Comparison of ENCODE assay signal across 8 cellular contexts in genomic region chr2:38750793-38751042, GRCh38. TPM values are rescaled to one million over a fixed set of nuclear protein-coding genes. Genes with fewer than 3 reads are reported as not detected.
DNase-seq lines count a peak whose midpoint lies in the region; ATAC-seq and TF ChIP-seq lines count a peak whose summit lies in the region.

No MANE protein-coding gene starts in this region.

- H3K79me2 ChIP-seq in KMS-11 (ENCODE audit: insufficient read depth, low read depth) = peaks cover 55% of the 10 kb centered on the region

- DNase-seq in DMS114 treated with DMSO at 0.1 percent for 48 hours (lab: John Stamatoyannopoulos, UW; ENCODE audit: unreplicated experiment) (peak; percentile 51), T-helper 17 cell (peak in 2 of 3 donors; percentile 59 to 67), body of pancreas (peak; percentile 59 to 70 (median 62)), immature natural killer cell (no peak)
- DNase-seq in stimulated activated CD4-positive, alpha-beta T cell treated with anti-CD3 and anti-CD28 coated beads, Interleukin-12 subunit alpha, Interleukin-12 subunit beta, amount 100 ng/mL, for 4 hours = peak; percentile 69

- H3K4me1 Mint-ChIP-seq in T-helper 17 cell = peaks cover 52% of the 10 kb centered on the region
- H3K4me1 Mint-ChIP-seq in immature natural killer cell = peaks cover 59 to 78% of the 10 kb centered on the region in 2 donors

- WGBS in body of pancreas, 2 donors = 0 to 1% methylated on average over 9 to 21 of the region's 21 CpGs

- H3K36me3 Mint-ChIP-seq in T-helper 17 cell (ENCODE audit: low read depth) = peaks cover 14% of the 10 kb centered on the region
- peaks cover 17 to 47% (median 46%) of the 10 kb centered on the region in 3 donors for H3K36me3 Mint-ChIP-seq in immature natural killer cell

- H3K27me3 Mint-ChIP-seq in T-helper 17 cell (peaks cover 5% of the 10 kb centered on the region), immature natural killer cell (ENCODE audit: low read depth in 3 of 3) (peaks cover 23 to 37% (median 34%) of the 10 kb centered on the region in 3 donors)

- H3K4me2 ChIP-seq in KMS-11 = peak overlapping the region; percentile 87

- peaks cover 0 to 4% (median 0%) of the 10 kb centered on the region in 6 donors for H3K9me3 Mint-ChIP-seq in immature natural killer cell

- no peak for TF ChIP-seq POLR2A in body of pancreas (IDR thresholded peaks at IDR 0.05)

- H3K27ac Mint-ChIP-seq in T-helper 17 cell (peak overlapping the region; percentile 98), immature natural killer cell (peak overlapping the region; percentile 98 to 100 (median 98))

- peak; percentile 25 for ATAC-seq in GM21576 (IDR thresholded peaks at IDR 0.05; ENCODE audit: unreplicated experiment)
- peak; percentile 59 for ATAC-seq in T-helper 17 cell
- ATAC-seq in body of pancreas = peak; percentile 65
- ATAC-seq in GM18873 (IDR thresholded peaks at IDR 0.05; ENCODE audit: low FRiP score, unreplicated experiment) = no peak

- H3K9me3 ChIP-seq in T-helper 17 cell (ENCODE audit: control insufficient read depth, low read length, poor library complexity, severe bottlenecking) (peaks cover 5% of the 10 kb centered on the region), body of pancreas (no peaks in the 10 kb centered on the region)

- peaks cover 43% of the 10 kb centered on the region for H4K20me1 ChIP-seq in KMS-11 (ENCODE audit: insufficient read depth)

- H3K27ac ChIP-seq in KMS-11 = peak overlapping the region; percentile 97
- peak overlapping the region; percentile 92 to 99 (median 96) for H3K27ac ChIP-seq in body of pancreas

- H3K36me3 ChIP-seq in KMS-11 (ENCODE audit: insufficient read depth) (peaks cover 44% of the 10 kb centered on the region; the same call in 1 of the 2 replicates), body of pancreas (replicated peaks in 1 of 2; ENCODE audit: insufficient read depth in 1 of 2, low read depth in 2 of 2) (peaks cover 0 to 14% of the 10 kb centered on the region in 2 donors)

- H3K4me3 ChIP-seq in KMS-11 (IDR thresholded peaks at IDR 0.05; ENCODE audit: insufficient read depth, low read depth, low read length) (peak overlapping the region; percentile 56), body of pancreas (peak overlapping the region; percentile 68 to 94)

- no peaks in the 10 kb centered on the region for H3K27me3 ChIP-seq in KMS-11 (ENCODE audit: insufficient read depth, low read depth)
- no peaks in the 10 kb centered on the region for H3K27me3 ChIP-seq in body of pancreas

- H3K9ac ChIP-seq in KMS-11 = peak overlapping the region; percentile 100

- no peak overlapping the region for H2AFZ ChIP-seq in KMS-11 (ENCODE audit: low read depth)

- no peak for TF ChIP-seq CTCF in KMS-11 (conservative IDR thresholded peaks at IDR 0.05; ENCODE audit: low read depth, low read length)
- no peak for TF ChIP-seq CTCF in body of pancreas (IDR thresholded peaks at IDR 0.05)

- peaks cover 61% of the 10 kb centered on the region for H3K4me1 ChIP-seq in KMS-11 (ENCODE audit: low read depth, poor library complexity, severe bottlenecking)
- peaks cover 43% of the 10 kb centered on the region for H3K4me1 ChIP-seq in body of pancreas

- intact Hi-C loops in body of pancreas (cut with DNase I) = no loop called here

- H3K4me3 Mint-ChIP-seq in T-helper 17 cell (peak overlapping the region; percentile 95), immature natural killer cell (peak overlapping the region; percentile 98 to 100 (median 99))

RNA-seq across cellular contexts. Expression of gene SRSF7, which starts 0.4 kb away (rescaled TPM):
- total RNA-seq in T-helper 17 cell = 100 to 1,000 TPM; 558 to 772 TPM
- total RNA-seq in body of pancreas = 10 to 100 TPM; 55.8 to 68.2 TPM
- polyA plus RNA-seq in immature natural killer cell = 100 to 1,000 TPM; 171 to 209 (median 203) TPM

RNA-seq across cellular contexts. Expression of gene GEMIN6, which starts 27.3 kb away (rescaled TPM):
- 1 to 10 TPM; 3.2 to 4.3 TPM for total RNA-seq in T-helper 17 cell
- total RNA-seq in body of pancreas = 1 to 10 TPM in 1 of 2 donors, under 1 TPM in 1; 0.33 to 1.8 TPM
- 10 to 100 TPM in 1 of 3 donors, 1 to 10 TPM in 2; 5.8 to 13.6 (median 7.9) TPM for polyA plus RNA-seq in immature natural killer cell

Comparison
In these comparisons a context has a peak if more than half of its experiments do, and no peak if none do; other contexts are left out.
1. DNase-seq: peak in DMS114 treated with DMSO at 0.1 percent for 48 hours (single experiment), T-helper 17 cell (2 of 3), body of pancreas (4 of 4) and stimulated activated CD4-positive, alpha-beta T cell treated with anti-CD3 and anti-CD28 coated beads, Interleukin-12 subunit alpha, Interleukin-12 subunit beta, amount 100 ng/mL, for 4 hours (single experiment); none in immature natural killer cell (0 of 3).
2. RNA of gene SRSF7, which starts 0.4 kb away (total RNA-seq): 558 to 772 TPM in T-helper 17 cell; 55.8 to 68.2 TPM in body of pancreas; every median in the first group is over 4 times any median in the second.